ENCODE assay signal across 17 cellular contexts in the genomic region with DNA sequence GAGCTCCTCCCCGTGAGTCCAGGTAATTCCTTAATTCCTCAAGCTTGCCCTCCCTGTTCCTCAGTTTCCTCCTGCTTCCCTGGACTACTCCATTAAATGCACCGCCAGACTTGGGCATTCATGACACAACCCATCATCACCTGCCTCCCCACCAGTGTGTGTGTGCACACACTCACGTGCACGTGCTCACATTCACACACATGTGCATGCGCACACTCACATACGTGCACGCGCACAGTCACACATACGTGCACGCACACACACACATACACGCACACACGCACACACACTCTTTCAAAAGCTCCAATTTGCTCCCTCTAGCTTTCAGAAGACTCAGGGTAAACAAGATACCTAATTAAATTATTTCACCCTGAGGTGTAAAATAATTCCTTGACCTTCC.
A peak's percentile ranks its signal among the peaks of the same experiment; 100 is the strongest.
DNase-seq lines count a peak whose midpoint lies in the region; ATAC-seq and TF ChIP-seq lines count a peak whose summit lies in the region.
"Had no signal": no experiment of that assay in that cellular context is flagged by ENCODE, and none has a peak within 500 bp of the region (broad histone marks: within the 10 kb centered on the region; RNA-seq: fewer than 3 reads in every experiment).

No MANE protein-coding gene starts in this region.

- no peak overlapping the region for H2BK5ac ChIP-seq in IMR-90 (ENCODE audit: low read depth, low read length, poor library complexity, severe bottlenecking)

- dilution Hi-C loops in IMR-90 (cut with HindIII; ENCODE audit: low sequenced_read_pairs, unreplicated experiment) = no loop called here

- H3K27ac Mint-ChIP-seq in CD8-positive, alpha-beta T cell = peak overlapping the region; percentile 73
- H3K27ac Mint-ChIP-seq in neural progenitor cell = peak overlapping the region; percentile 19

- H4K91ac ChIP-seq in IMR-90 (ENCODE audit: insufficient read depth, low read depth, low read length) = no peak overlapping the region; the same call in 1 of the 2 replicates

- H3K27me3 Mint-ChIP-seq in CD8-positive, alpha-beta T cell (ENCODE audit: low read depth) = no peaks in the 10 kb centered on the region
- no peaks in the 10 kb centered on the region for H3K27me3 Mint-ChIP-seq in neural progenitor cell (ENCODE audit: insufficient read depth, low read depth)

- H3K36me3 ChIP-seq in CD8-positive, alpha-beta T cell (ENCODE audit: insufficient read depth, low read length) = no peaks in the 10 kb centered on the region
- H3K36me3 ChIP-seq in IMR-90 (ENCODE audit: control insufficient read depth, insufficient read depth, low read length) = no peaks in the 10 kb centered on the region
- H3K36me3 ChIP-seq in body of pancreas (replicated peaks in 1 of 2; ENCODE audit: insufficient read depth in 1 of 2, low read depth in 2 of 2) = no peaks in the 10 kb centered on the region
- H3K36me3 ChIP-seq in neural progenitor cell = no peaks in the 10 kb centered on the region
- no peaks in the 10 kb centered on the region for H3K36me3 ChIP-seq in testis (ENCODE audit: low read depth, missing control alignments)
- no peaks in the 10 kb centered on the region for H3K36me3 ChIP-seq in left lung
- H3K36me3 ChIP-seq: esophagus muscularis mucosa, pancreas, WERI-Rb-1 had no signal

- TF ChIP-seq RAD21 in IMR-90 (IDR thresholded peaks at IDR 0.05; ENCODE audit: low read length) = no peak

- H3K9me3 Mint-ChIP-seq in CD8-positive, alpha-beta T cell = no peaks in the 10 kb centered on the region
- H3K9me3 Mint-ChIP-seq in neural progenitor cell = no peaks in the 10 kb centered on the region

- peak overlapping the region in 1 of 2 experiments; percentile 14; a peak in 1 of 4 replicates for H4K8ac ChIP-seq in IMR-90 (ENCODE audit: low read depth in 2 of 2, low read length in 2 of 2)

- TF ChIP-seq CTCF in CD8-positive, alpha-beta T cell (IDR thresholded peaks at IDR 0.05) = no peak
- TF ChIP-seq CTCF in IMR-90 (conservative IDR thresholded peaks at IDR 0.05; ENCODE audit: low read depth, low read length) = no peak
- no peak for TF ChIP-seq CTCF in body of pancreas (IDR thresholded peaks at IDR 0.05)
- TF ChIP-seq CTCF in neural progenitor cell (IDR thresholded peaks at IDR 0.05) = no peak
- no peak for TF ChIP-seq CTCF in testis (IDR thresholded peaks at IDR 0.05)
- TF ChIP-seq CTCF in left lung (IDR thresholded peaks at IDR 0.05) = no peak

- no peak overlapping the region for H2BK120ac ChIP-seq in IMR-90 (ENCODE audit: low read depth, low read length)

- H3K79me1 ChIP-seq in IMR-90 (ENCODE audit: low read depth in 1 of 2, low read length in 2 of 2) = peaks cover 36 to 83% of the 10 kb centered on the region in 2 experiments

- peaks cover 94% of the 10 kb centered on the region for H3K4me1 Mint-ChIP-seq in CD8-positive, alpha-beta T cell (ENCODE audit: low read depth)
- H3K4me1 Mint-ChIP-seq in neural progenitor cell = peaks cover 46% of the 10 kb centered on the region

- H3F3A ChIP-seq in neural progenitor cell (ENCODE audit: low read depth) = peaks cover 3% of the 10 kb centered on the region

- H3K14ac ChIP-seq in IMR-90 (replicated peaks; ENCODE audit: low read depth, low read length) = no peak overlapping the region

- no peak for DNase-seq in CD8-positive, alpha-beta T cell
- DNase-seq in IMR-90 (no peak), body of pancreas (no peak), neural progenitor cell (ENCODE audit: low spot score) (no peak), testis (no peak), left lung (no peak)
- DNase-seq: NCI-H1436, NCI-H446, OCI-M1, pancreas, small intestine, WERI-Rb-1 had no signal

- CTCF ChIA-PET in CD8-positive, alpha-beta T cell (lab: Charles Lee) = interaction anchor here (1.6 to 5.5 kb wide), 2 partner anchors 13 to 25 kb away, joined by 5 to 29 read pairs; no protein-coding TSS in a partner anchor
- CTCF ChIA-PET in IMR-90 (lab: Yijun Ruan, JAX) = no interaction called here

- BruUV-seq in IMR-90 (replicated peaks; lab: Mats Ljungman, UMichigan) = no TSS peak

- in situ Hi-C loops in IMR-90 (cut with MboI; ENCODE audit: low sequenced_read_pairs) = no loop called here

- H2BK15ac ChIP-seq in IMR-90 (ENCODE audit: low read depth, low read length) = no peak overlapping the region

- H3K27ac ChIP-seq in CD8-positive, alpha-beta T cell (ENCODE audit: low read depth, low read length) = no peak overlapping the region
- H3K27ac ChIP-seq in IMR-90 (ENCODE audit: insufficient read depth, low read length) (no peak overlapping the region), body of pancreas (peak overlapping the region in 3 of 4 donors; percentile 74 to 77 (median 76)), neural progenitor cell (no peak overlapping the region), testis (no peak overlapping the region), left lung (peak overlapping the region in 1 of 2 donors; percentile 92)
- H3K27ac ChIP-seq: C4-2B, coronary artery, esophagus muscularis mucosa, SK-N-MC, WERI-Rb-1 had no signal

- no peak overlapping the region for H3K4me3 Mint-ChIP-seq in CD8-positive, alpha-beta T cell
- no peak overlapping the region for H3K4me3 Mint-ChIP-seq in neural progenitor cell

- no peaks in the 10 kb centered on the region for H3K9me3 ChIP-seq in CD8-positive, alpha-beta T cell (ENCODE audit: low read length)
- no peaks in the 10 kb centered on the region for H3K9me3 ChIP-seq in IMR-90 (ENCODE audit: control insufficient read depth, insufficient read depth, low read length)
- H3K9me3 ChIP-seq in body of pancreas = no peaks in the 10 kb centered on the region
- H3K9me3 ChIP-seq in neural progenitor cell (ENCODE audit: low read depth) = no peaks in the 10 kb centered on the region
- no peaks in the 10 kb centered on the region for H3K9me3 ChIP-seq in testis
- H3K9me3 ChIP-seq in left lung = no peaks in the 10 kb centered on the region
- H3K9me3 ChIP-seq: esophagus muscularis mucosa, pancreas had no signal

- no peak overlapping the region for H3K23ac ChIP-seq in IMR-90 (ENCODE audit: low read depth, low read length)

- POLR2A ChIA-PET in CD8-positive, alpha-beta T cell (lab: Charles Lee) = interaction anchor here (0.9 to 2.7 kb wide), 3 partner anchors 12 to 280 kb away, joined by 3 to 15 read pairs (median 3); a partner anchor contains a TSS
- POLR2A ChIA-PET in IMR-90 (lab: Charles Lee; ENCODE audit: unreplicated experiment) = no interaction called here

- no peak overlapping the region for H3K9ac ChIP-seq in IMR-90 (ENCODE audit: low read depth, low read length)
- no peak overlapping the region for H3K9ac ChIP-seq in neural progenitor cell

- peaks cover 43% of the 10 kb centered on the region for H3K9me1 ChIP-seq in IMR-90 (ENCODE audit: insufficient read depth, low read length)

- H3K4me2 ChIP-seq in IMR-90 (ENCODE audit: low read depth, low read length) (no peak overlapping the region), neural progenitor cell (no peak overlapping the region)

- no peak overlapping the region for H3K56ac ChIP-seq in IMR-90 (ENCODE audit: extremely low read depth, insufficient read depth, low read length)

- TF ChIP-seq POLR2A in IMR-90 (IDR thresholded peaks at IDR 0.05; ENCODE audit: low read depth, low read length) (no peak), body of pancreas (IDR thresholded peaks at IDR 0.05) (no peak), testis (IDR thresholded peaks at IDR 0.05) (no peak)

- no peak overlapping the region for H2AK9ac ChIP-seq in IMR-90 (replicated peaks; ENCODE audit: low read depth, low read length, poor library complexity)

- H3K4ac ChIP-seq in IMR-90 (ENCODE audit: low read depth, low read length) = no peak overlapping the region

- H3K4me1 ChIP-seq in CD8-positive, alpha-beta T cell (ENCODE audit: insufficient read depth, low read length) = peaks cover 98% of the 10 kb centered on the region
- peaks cover 40% of the 10 kb centered on the region for H3K4me1 ChIP-seq in IMR-90 (ENCODE audit: control insufficient read depth, insufficient read depth, low read length)
- H3K4me1 ChIP-seq in body of pancreas = peaks cover 88% of the 10 kb centered on the region
- H3K4me1 ChIP-seq in neural progenitor cell = peaks cover 7% of the 10 kb centered on the region
- no peaks in the 10 kb centered on the region for H3K4me1 ChIP-seq in testis
- peaks cover 32 to 86% of the 10 kb centered on the region in 2 donors for H3K4me1 ChIP-seq in left lung

- WGBS in IMR-90 (ENCODE audit: extremely low coverage in 2 of 2, insufficient read length in 1 of 2), 2 experiments = 100% methylated on average over 5 of the region's 12 CpGs; no CpG with 5 or more reads in 1 of the 2 experiments
- 93 to 98% methylated on average over 12 of the region's 12 CpGs for WGBS in body of pancreas, 2 donors
- 96% methylated on average over 12 of the region's 12 CpGs for WGBS in testis, 2 donors

- H2BK20ac ChIP-seq in IMR-90 (ENCODE audit: low read depth, low read length) = no peak overlapping the region

- H2AK5ac ChIP-seq in IMR-90 (ENCODE audit: low read depth, low read length) = peak overlapping the region; percentile 77; the same call in 1 of the 2 replicates

- H3K79me2 ChIP-seq in neural progenitor cell (ENCODE audit: low read depth) = peaks cover 26% of the 10 kb centered on the region

- H4K5ac ChIP-seq in IMR-90 (ENCODE audit: low read depth, low read length) = no peak overlapping the region

- H3K18ac ChIP-seq in IMR-90 (ENCODE audit: low read depth, low read length) = no peak overlapping the region

- H3K27me3 ChIP-seq in CD8-positive, alpha-beta T cell (ENCODE audit: insufficient read depth, low read length) = no peaks in the 10 kb centered on the region
- H3K27me3 ChIP-seq in IMR-90 (ENCODE audit: control insufficient read depth, insufficient read depth, low read length) (no peaks in the 10 kb centered on the region), body of pancreas (no peaks in the 10 kb centered on the region), neural progenitor cell (no peaks in the 10 kb centered on the region), testis (no peaks in the 10 kb centered on the region), left lung (no peaks in the 10 kb centered on the region)
- H3K27me3 ChIP-seq: esophagus muscularis mucosa, pancreas had no signal

- H4K20me1 ChIP-seq in IMR-90 (ENCODE audit: insufficient read depth, low read length) = peaks cover 83% of the 10 kb centered on the region
- H4K20me1 ChIP-seq in neural progenitor cell (ENCODE audit: low read depth) = peaks cover 13% of the 10 kb centered on the region

- ATAC-seq in CD8-positive, alpha-beta T cell = no peak
- ATAC-seq in IMR-90 (ENCODE audit: low read depth) = no peak
- ATAC-seq in body of pancreas = no peak
- no peak for ATAC-seq in left lung
- ATAC-seq in HG02678 (IDR thresholded peaks at IDR 0.05; ENCODE audit: unreplicated experiment) = no peak
- ATAC-seq: pancreas had no signal

- no peak overlapping the region for H3K4me3 ChIP-seq in CD8-positive, alpha-beta T cell (ENCODE audit: low read depth, low read length)
- H3K4me3 ChIP-seq in IMR-90 (ENCODE audit: insufficient read depth, low read depth, low read length) = no peak overlapping the region
- H3K4me3 ChIP-seq in body of pancreas = no peak overlapping the region
- no peak overlapping the region for H3K4me3 ChIP-seq in neural progenitor cell
- H3K4me3 ChIP-seq in testis = no peak overlapping the region
- H3K4me3 ChIP-seq in left lung = no peak overlapping the region
- H3K4me3 ChIP-seq: coronary artery, esophagus muscularis mucosa, pancreas, SK-N-MC had no signal

- intact Hi-C loops in CD8-positive, alpha-beta T cell (cut with DNase I, micrococcal nuclease) = loop anchor here in 1 of 2 experiments (5.0 kb wide), 1 partner anchor 279 kb away; a partner anchor contains a TSS
- intact Hi-C loops in IMR-90 (cut with micrococcal nuclease) = no loop called here
- intact Hi-C loops in body of pancreas (cut with DNase I) = no loop called here
- intact Hi-C loops in testis (cut with DNase I; ENCODE audit: low total_unique reads) = no loop called here
- intact Hi-C loops in left lung (cut with DNase I) = no loop called here

- no peak overlapping the region for H2AFZ ChIP-seq in IMR-90 (replicated peaks; ENCODE audit: low read length, poor library complexity)
- no peak overlapping the region for H2AFZ ChIP-seq in neural progenitor cell (replicated peaks)

- H3K36me3 Mint-ChIP-seq in CD8-positive, alpha-beta T cell = peaks cover 44% of the 10 kb centered on the region
- H3K36me3 Mint-ChIP-seq in neural progenitor cell = peaks cover 3% of the 10 kb centered on the region

Comparison
In these comparisons a context has a peak if more than half of its experiments do, and no peak if none do; other contexts are left out.
1. H3K27ac ChIP-seq: peak in body of pancreas (3 of 4); none in CD8-positive, alpha-beta T cell (single experiment), IMR-90 (single experiment), neural progenitor cell (single experiment) and testis (0 of 2).